8 cellular contexts compared by ENCODE assay signal in the genomic region with DNA sequence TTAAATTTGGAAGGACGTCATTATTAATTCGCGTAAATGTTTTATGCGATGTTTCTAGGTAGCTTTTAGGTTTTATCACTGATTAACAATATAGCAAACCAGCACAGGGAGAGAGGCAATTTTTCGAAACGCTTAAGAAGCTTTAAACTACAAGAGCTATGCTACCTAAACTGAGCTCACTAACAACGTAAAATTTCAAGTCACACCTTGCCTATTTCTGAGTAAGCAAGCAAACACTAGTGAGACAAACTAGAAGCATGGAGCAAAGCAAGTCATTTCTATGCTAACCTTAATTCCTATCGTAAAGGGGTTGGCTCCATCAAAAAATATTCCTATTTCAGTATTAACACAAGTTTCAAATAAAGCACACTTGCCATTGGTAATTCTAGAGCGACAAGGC. TPM values are rescaled to one million over a fixed set of nuclear protein-coding genes. Genes with fewer than 3 reads are reported as not detected.
A peak's percentile ranks its signal among the peaks of the same experiment; 100 is the strongest.
DNase-seq lines count a peak whose midpoint lies in the region; ATAC-seq and TF ChIP-seq lines count a peak whose summit lies in the region.

No MANE protein-coding gene starts in this region.

- H3K4me3 ChIP-seq in GM12865 (ENCODE audit: low read depth, low read length) (peak overlapping the region; percentile 96), SJCRH30 (peak overlapping the region; percentile 94), fibroblast of mammary gland (ENCODE audit: control insufficient read depth, low read depth, low read length) (peak overlapping the region; percentile 66)

- no peak for DNase-seq in GM12865 (ENCODE audit: low read depth)
- DNase-seq in SJCRH30 = no peak
- DNase-seq in fibroblast of mammary gland (ENCODE audit: low read depth) = no peak
- DNase-seq in retina = peak; percentile 11
- no peak for DNase-seq in NCI-H2196 (lab: John Stamatoyannopoulos, UW; ENCODE audit: unreplicated experiment)
- no peak for DNase-seq in activated CD4-positive, CD25-positive, alpha-beta regulatory T cell treated with anti-CD3 and anti-CD28 coated beads, Interleukin-2, amount 50 U/mL, for 72 hours

- TF ChIP-seq CTCF in GM12865 (IDR thresholded peaks at IDR 0.05; ENCODE audit: insufficient read depth, low read depth, low read length, missing control alignments) (no peak), fibroblast of mammary gland (conservative IDR thresholded peaks at IDR 0.05; ENCODE audit: control insufficient read depth, insufficient read depth, low read depth, low read length) (no peak)

- H3K36me3 ChIP-seq in SJCRH30 = no peaks in the 10 kb centered on the region

- no peaks in the 10 kb centered on the region for H3K27me3 ChIP-seq in SJCRH30

- no peaks in the 10 kb centered on the region for H3K9me3 ChIP-seq in SJCRH30 (replicated peaks)

- no peak overlapping the region for H3K27ac ChIP-seq in SJCRH30

- H3K4me1 ChIP-seq in SJCRH30 = peaks cover 4% of the 10 kb centered on the region

- ATAC-seq in HG02840 (IDR thresholded peaks at IDR 0.05; ENCODE audit: low FRiP score, unreplicated experiment) = no peak
- no peak for ATAC-seq in HG02588 (IDR thresholded peaks at IDR 0.05; ENCODE audit: unreplicated experiment)

RNA-seq across cellular contexts. Expression of a gene that starts 1.2 kb away (rescaled TPM):
- 27.9 and 30.7 TPM in 2 replicates for total RNA-seq in SJCRH30 (2014; rRNA removed; shearing (Covaris generic))
